Comparison of ENCODE assay signal across 13 cellular contexts in genomic region chr11:118156531-118157185, GRCh38. TPM values are rescaled to one million over a fixed set of nuclear protein-coding genes. Genes with fewer than 3 reads are reported as not detected.
DNase-seq lines count a peak whose midpoint lies in the region; ATAC-seq, FAIRE-seq and TF ChIP-seq lines count a peak whose summit lies in the region.
"Had no signal": no experiment of that assay in that cellular context is flagged by ENCODE, and none has a peak within 500 bp of the region (broad histone marks: within the 10 kb centered on the region; RNA-seq: fewer than 3 reads in every experiment).

No MANE protein-coding gene starts in this region.

- H3K4me3 ChIP-seq in hepatocyte, result no peak overlapping the region

- DNase-seq in stimulated activated CD4-positive, alpha-beta T cell treated with anti-CD3 and anti-CD28 coated beads, Interleukin-15, amount 100 ng/mL, for 24 hours, result peak; percentile 23
- DNase-seq in stimulated activated CD4-positive, alpha-beta T cell treated with anti-CD3 and anti-CD28 coated beads, Interleukin-2, amount 100 ng/mL, for 48 hours, result no peak
- peak; percentile 41 for DNase-seq in RPMI8226
- DNase-seq in hepatocyte (ENCODE audit: low spot score), result peak; percentile 63
- DNase-seq in urothelium cell line (ENCODE audit: low spot score), result peak; percentile 59
- DNase-seq in posterior vena cava (ENCODE audit: low spot score), result no peak
- DNase-seq in H54 (ENCODE audit: insufficient read length, low spot score), result no peak
- DNase-seq: NK-92 treated with Interleukin-12 subunit alpha and Interleukin-12 subunit beta, amount 100 ng/mL, for 24 hours had no signal

- peaks cover 27% of the 10 kb centered on the region for H3K4me1 ChIP-seq in hepatocyte (ENCODE audit: insufficient read depth)

- FAIRE-seq in urothelium cell line (lab: Jason Lieb, UNC), result no peak
- no peak for FAIRE-seq in H54 (lab: Jason Lieb, UNC)
- FAIRE-seq: colon, G401.6, islet of Langerhans had no signal

- no peaks in the 10 kb centered on the region for H3K9me2 ChIP-seq in hepatocyte (replicated peaks; ENCODE audit: insufficient read depth)

- intact Hi-C loops in posterior vena cava (cut with DNase I), result no loop called here

- H3K9me3 ChIP-seq in hepatocyte (ENCODE audit: low read depth), result no peaks in the 10 kb centered on the region

- no peak overlapping the region for H2AFZ ChIP-seq in hepatocyte

- peak overlapping the region; percentile 72 for H3K4me2 ChIP-seq in hepatocyte

- TF ChIP-seq CTCF in hepatocyte (IDR thresholded peaks at IDR 0.05; ENCODE audit: poor library complexity), result no peak

- no peaks in the 10 kb centered on the region for H4K20me1 ChIP-seq in hepatocyte (ENCODE audit: insufficient read depth, poor library complexity, severe bottlenecking)

- 4% methylated on average over 19 of the region's 21 CpGs for WGBS in hepatocyte (ENCODE audit: low lambda C conversion rate, missing lambda C conversion rate)

- peaks cover 89% of the 10 kb centered on the region for H3K27me3 ChIP-seq in hepatocyte

- H3K27ac ChIP-seq in hepatocyte, result no peak overlapping the region
- H3K27ac ChIP-seq: HL-60 had no signal

- no peak for TF ChIP-seq POLR2A in H54 (IDR thresholded peaks at IDR 0.05; ENCODE audit: low read depth, low read length)

- H3K79me2 ChIP-seq in hepatocyte, result no peaks in the 10 kb centered on the region

- ATAC-seq in GM19324 (IDR thresholded peaks at IDR 0.05; ENCODE audit: low FRiP score, unreplicated experiment), result no peak

- H3K36me3 ChIP-seq in hepatocyte (replicated peaks; ENCODE audit: insufficient read depth, low read depth), result no peaks in the 10 kb centered on the region

RNA-seq across cellular contexts. Expression of gene SCN4B, which starts 4.0 kb away (rescaled TPM):
- total RNA-seq in hepatocyte (0.57 and 1.0 TPM in 2 replicates), posterior vena cava (1 to 10 TPM; 3.5 to 9.8 TPM)
- polyA plus RNA-seq in hepatocyte, result 0.55 and 1.1 TPM in 2 replicates

RNA-seq across cellular contexts. Expression of gene SCN2B, which starts 19.8 kb away (rescaled TPM):
- total RNA-seq in hepatocyte (1.1 and 1.3 TPM in 2 replicates), posterior vena cava (1 to 10 TPM in 1 of 2 donors, under 1 TPM in 1; 0.14 to 1.4 TPM)
- 0.92 and 1.2 TPM in 2 replicates for polyA plus RNA-seq in hepatocyte

Comparison
In these comparisons a context has a peak if more than half of its experiments do, and no peak if none do; other contexts are left out.
1. DNase-seq: peak in stimulated activated CD4-positive, alpha-beta T cell treated with anti-CD3 and anti-CD28 coated beads, Interleukin-15, amount 100 ng/mL, for 24 hours (single experiment), RPMI8226 (single experiment), hepatocyte (single experiment) and urothelium cell line (single experiment); none in stimulated activated CD4-positive, alpha-beta T cell treated with anti-CD3 and anti-CD28 coated beads, Interleukin-2, amount 100 ng/mL, for 48 hours (0 of 2), posterior vena cava (single experiment) and H54 (single experiment).